Comparison of ENCODE assay signal across 10 cellular contexts in genomic region chr2:49940616-49941015, GRCh38.
DNase-seq lines count a peak whose midpoint lies in the region; ATAC-seq and TF ChIP-seq lines count a peak whose summit lies in the region.
"Had no signal": no experiment of that assay in that cellular context is flagged by ENCODE, and none has a peak within 500 bp of the region (broad histone marks: within the 10 kb centered on the region; RNA-seq: fewer than 3 reads in every experiment).

No MANE protein-coding gene starts in this region.

- H3K27me3 ChIP-seq in parathyroid adenoma (ENCODE audit: control insufficient read depth, insufficient read depth, low read length), result no peaks in the 10 kb centered on the region
- H3K27me3 ChIP-seq: MG63 had no signal

- no peak overlapping the region for H2AFZ ChIP-seq in parathyroid adenoma

- intact Hi-C loops in activated T-helper 2 cell treated with anti-CD3 and anti-CD28 coated beads, Interferon-gamma antibody, Interleukin-2, Interleukin-4, amounts not matched to agents 10 μg/mL and 5 μg/mL and 100 μg/mL, durations not matched to agents 14 hours and 24 hours and 36 hours (cut with micrococcal nuclease), result no loop called here

- H3K4me3 Mint-ChIP-seq in activated T-helper 2 cell treated with anti-CD3 and anti-CD28 coated beads, Interferon-gamma antibody, Interleukin-2, Interleukin-4, amounts not matched to agents 10 μg/mL and 5 μg/mL and 100 μg/mL, durations not matched to agents 14 hours and 24 hours and 36 hours (ENCODE audit: low read depth), result peak overlapping the region; percentile 66

- no peak overlapping the region for H3K9ac ChIP-seq in parathyroid adenoma

- H3K36me3 ChIP-seq in parathyroid adenoma (ENCODE audit: control insufficient read depth, insufficient read depth, low read length), result no peaks in the 10 kb centered on the region
- H3K36me3 ChIP-seq: MG63 had no signal

- no peak overlapping the region for H3K27ac ChIP-seq in parathyroid adenoma

- TF ChIP-seq CTCF in GM12865 (IDR thresholded peaks at IDR 0.05; ENCODE audit: insufficient read depth, low read depth, low read length, missing control alignments), result no peak
- no peak for TF ChIP-seq CTCF in parathyroid adenoma (IDR thresholded peaks at IDR 0.05)

- DNase-seq in GM12865 (ENCODE audit: low read depth) (peak; percentile 3), NCI-H526 treated with DMSO at 0.1 percent for 48 hours (lab: John Stamatoyannopoulos, UW) (no peak)
- DNase-seq in activated T-helper 2 cell treated with anti-CD3 and anti-CD28 coated beads, Interferon-gamma antibody, Interleukin-2, Interleukin-4, amounts not matched to agents 10 μg/mL and 5 μg/mL and 100 μg/mL, durations not matched to agents 14 hours and 24 hours and 36 hours (ENCODE audit: low spot score), result no peak
- no peak for DNase-seq in stimulated activated CD4-positive, alpha-beta T cell treated with anti-CD3 and anti-CD28 coated beads, Interleukin-2, amount 100 ng/mL, for 48 hours
- DNase-seq: MG63 had no signal

- H3K4me1 ChIP-seq in parathyroid adenoma, result no peaks in the 10 kb centered on the region

- H3K9me3 ChIP-seq in parathyroid adenoma (ENCODE audit: control insufficient read depth, low read length), result no peaks in the 10 kb centered on the region
- H3K9me3 ChIP-seq: MG63 had no signal

- no peaks in the 10 kb centered on the region for H3K27me3 Mint-ChIP-seq in activated T-helper 2 cell treated with anti-CD3 and anti-CD28 coated beads, Interferon-gamma antibody, Interleukin-2, Interleukin-4, amounts not matched to agents 10 μg/mL and 5 μg/mL and 100 μg/mL, durations not matched to agents 14 hours and 24 hours and 36 hours (ENCODE audit: low read depth)

- H3K27ac Mint-ChIP-seq in activated T-helper 2 cell treated with anti-CD3 and anti-CD28 coated beads, Interferon-gamma antibody, Interleukin-2, Interleukin-4, amounts not matched to agents 10 μg/mL and 5 μg/mL and 100 μg/mL, durations not matched to agents 14 hours and 24 hours and 36 hours, result no peak overlapping the region

- H3K4me3 ChIP-seq in GM12865 (ENCODE audit: low read depth, low read length), result peak overlapping the region; percentile 35
- H3K4me3 ChIP-seq in parathyroid adenoma (ENCODE audit: low read depth, low read length), result no peak overlapping the region
- H3K4me3 ChIP-seq: lung, MG63 had no signal

- no peaks in the 10 kb centered on the region for H3K79me2 ChIP-seq in parathyroid adenoma

- ATAC-seq in HG03432 (IDR thresholded peaks at IDR 0.05; ENCODE audit: unreplicated experiment) (peak; percentile 46), GM19023 (IDR thresholded peaks at IDR 0.05; ENCODE audit: unreplicated experiment) (no peak)
- ATAC-seq: Right ventricle myocardium inferior had no signal

- H3K36me3 Mint-ChIP-seq in activated T-helper 2 cell treated with anti-CD3 and anti-CD28 coated beads, Interferon-gamma antibody, Interleukin-2, Interleukin-4, amounts not matched to agents 10 μg/mL and 5 μg/mL and 100 μg/mL, durations not matched to agents 14 hours and 24 hours and 36 hours (ENCODE audit: low read depth), result no peaks in the 10 kb centered on the region

- peaks cover 13% of the 10 kb centered on the region for H3K4me1 Mint-ChIP-seq in activated T-helper 2 cell treated with anti-CD3 and anti-CD28 coated beads, Interferon-gamma antibody, Interleukin-2, Interleukin-4, amounts not matched to agents 10 μg/mL and 5 μg/mL and 100 μg/mL, durations not matched to agents 14 hours and 24 hours and 36 hours (ENCODE audit: low read depth)

- no peaks in the 10 kb centered on the region for H3K9me3 Mint-ChIP-seq in activated T-helper 2 cell treated with anti-CD3 and anti-CD28 coated beads, Interferon-gamma antibody, Interleukin-2, Interleukin-4, amounts not matched to agents 10 μg/mL and 5 μg/mL and 100 μg/mL, durations not matched to agents 14 hours and 24 hours and 36 hours

- H3K4me2 ChIP-seq in parathyroid adenoma (ENCODE audit: low read length), result peak overlapping the region; percentile 37
